9 cellular contexts compared by ENCODE assay signal in genomic region chr17:82449136-82449882, GRCh38. TPM values are rescaled to one million over a fixed set of nuclear protein-coding genes. Genes with fewer than 3 reads are reported as not detected.
DNase-seq lines count a peak whose midpoint lies in the region; ATAC-seq, FAIRE-seq and TF ChIP-seq lines count a peak whose summit lies in the region.
"Had no signal": no experiment of that assay in that cellular context is flagged by ENCODE, and none has a peak within 500 bp of the region (broad histone marks: within the 10 kb centered on the region; RNA-seq: fewer than 3 reads in every experiment).

No MANE protein-coding gene starts in this region.

- 63% methylated on average over 29 of the region's 29 CpGs for WGBS in right cardiac atrium

- H3K27me3 ChIP-seq in right cardiac atrium (ENCODE audit: control insufficient read depth, insufficient read depth): no peaks in the 10 kb centered on the region

- DNase-seq in HFF-Myc (ENCODE audit: extremely low read depth, low read depth): no peak
- peak; percentile 65 for DNase-seq in NOMO-1 treated with dmso at 0.1 percent for 144 hours (lab: John Stamatoyannopoulos, UW; ENCODE audit: unreplicated experiment)
- DNase-seq in activated T-helper 9 cell treated with anti-CD3 and anti-CD28 coated beads, Interleukin-2, amount 50 U/mL, for 16 hours (ENCODE audit: low read depth): peak; percentile 47
- DNase-seq in right cardiac atrium: peak; percentile 26 to 70 (median 69)
- DNase-seq in stimulated activated CD4-positive, alpha-beta T cell treated with anti-CD3 and anti-CD28 coated beads, Interleukin-2, amount 100 ng/mL, for 24 hours: peak; percentile 61 to 72
- no peak for DNase-seq in GM03348 (ENCODE audit: low spot score)
- no peak for DNase-seq in D721Med (ENCODE audit: insufficient read length, low spot score)

- TF ChIP-seq CTCF in GM12875 (IDR thresholded peaks at IDR 0.05; ENCODE audit: borderline replicate concordance, insufficient read depth, low read depth, low read length) (no peak), HFF-Myc (IDR thresholded peaks at IDR 0.05; ENCODE audit: low read depth, low read length, missing control alignments) (no peak), D721Med (IDR thresholded peaks at IDR 0.05; ENCODE audit: insufficient read depth, missing control alignments) (no peak)

- peak in 1 of 2 donors; percentile 8 for ATAC-seq in right cardiac atrium

- H3K4me3 ChIP-seq in GM12875 (ENCODE audit: low read depth, low read length) (peak overlapping the region; percentile 79), HFF-Myc (replicated peaks; ENCODE audit: low read depth, low read length) (peak overlapping the region; percentile 90), right cardiac atrium (ENCODE audit: low read length) (peak overlapping the region; percentile 89)

- no peaks in the 10 kb centered on the region for H3K9me3 ChIP-seq in right cardiac atrium (ENCODE audit: control insufficient read depth, low read length)

- no peak for FAIRE-seq in D721Med (lab: Jason Lieb, UNC)
- FAIRE-seq: colon had no signal

- H3K4me1 ChIP-seq in right cardiac atrium (ENCODE audit: control insufficient read depth, insufficient read depth, low read length): peaks cover 2% of the 10 kb centered on the region

- intact Hi-C loops in right cardiac atrium (cut with DNase I): no loop called here

- peak overlapping the region; percentile 85 for H3K27ac ChIP-seq in right cardiac atrium (ENCODE audit: low read length)

RNA-seq across cellular contexts. Expression of gene CYBC1, which starts 1.2 kb away (rescaled TPM):
- total RNA-seq in right cardiac atrium: 10 to 100 TPM; 31.0 to 34.7 (median 33.5) TPM
- polyA plus RNA-seq in right cardiac atrium: 20.8 TPM

RNA-seq across cellular contexts. Expression of gene NARF, which starts 9.2 kb away (rescaled TPM):
- 10 to 100 TPM; 67.4 to 99.6 (median 77.1) TPM for total RNA-seq in right cardiac atrium
- 79.1 TPM for polyA plus RNA-seq in right cardiac atrium

RNA-seq across cellular contexts. Expression of gene OGFOD3, which starts 30.9 kb away (rescaled TPM):
- total RNA-seq in right cardiac atrium: 10 to 100 TPM; 27.9 to 34.0 (median 30.5) TPM
- polyA plus RNA-seq in right cardiac atrium: 28.9 TPM

RNA-seq across cellular contexts. Expression of gene HEXD, which starts 31.2 kb away (rescaled TPM):
- total RNA-seq in right cardiac atrium: 10 to 100 TPM; 13.6 to 24.4 (median 18.7) TPM
- 22.5 TPM for polyA plus RNA-seq in right cardiac atrium

Comparison
In these comparisons a context has a peak if more than half of its experiments do, and no peak if none do; other contexts are left out.
1. DNase-seq: peak in NOMO-1 treated with dmso at 0.1 percent for 144 hours (single experiment), activated T-helper 9 cell treated with anti-CD3 and anti-CD28 coated beads, Interleukin-2, amount 50 U/mL, for 16 hours (single experiment), right cardiac atrium (3 of 3) and stimulated activated CD4-positive, alpha-beta T cell treated with anti-CD3 and anti-CD28 coated beads, Interleukin-2, amount 100 ng/mL, for 24 hours (2 of 2); none in HFF-Myc (single experiment), GM03348 (single experiment) and D721Med (single experiment).
2. Peak in every context shown above with its lines, with median percentiles within 50 percentile points of each other: H3K4me3 ChIP-seq.